ENCODE assay signal across 11 cellular contexts in the genomic region with DNA sequence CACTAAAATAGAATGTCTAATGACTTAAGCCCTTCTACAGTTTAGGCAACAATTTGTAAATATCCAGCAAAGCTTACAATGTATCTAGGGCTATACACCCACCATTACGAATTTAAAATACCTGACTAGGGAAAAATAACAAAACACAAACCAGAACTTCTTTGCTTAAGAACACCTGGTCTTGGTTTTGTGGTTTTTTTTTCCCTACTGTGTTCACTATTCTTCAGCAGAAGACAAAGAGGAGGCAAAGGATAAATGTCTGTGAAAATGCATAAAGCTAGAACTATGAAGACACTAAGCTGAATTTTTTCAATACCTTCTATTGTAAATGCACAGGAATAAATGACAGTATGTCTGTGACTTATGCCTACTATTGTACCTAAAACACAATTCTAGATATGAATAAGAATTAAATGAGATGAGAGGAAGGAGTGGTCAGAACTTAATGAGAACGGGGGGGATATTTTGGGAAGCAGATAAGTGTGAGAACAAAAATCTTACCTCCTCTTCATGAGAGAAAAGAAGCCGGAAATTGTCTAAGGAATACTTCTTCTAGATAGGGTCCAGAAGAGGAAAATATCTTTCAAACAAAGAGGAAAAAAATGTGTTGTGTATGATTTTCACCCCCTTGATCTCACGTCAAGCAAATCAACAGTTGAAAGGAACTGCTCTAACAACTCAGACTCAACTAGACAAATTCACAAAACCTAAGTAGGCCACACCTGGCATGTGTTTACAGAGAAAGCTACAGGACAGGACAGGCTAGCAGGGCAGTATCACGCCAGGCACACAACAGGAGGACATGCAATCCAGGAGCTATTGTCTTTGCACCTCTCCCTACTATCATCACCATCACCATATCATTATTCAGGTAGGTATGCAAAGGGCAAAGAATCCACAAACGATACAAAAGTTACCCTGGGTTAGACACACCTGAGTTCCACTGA.
DNase-seq lines count a peak whose midpoint lies in the region; ATAC-seq, FAIRE-seq and TF ChIP-seq lines count a peak whose summit lies in the region.
"Had no signal": no experiment of that assay in that cellular context is flagged by ENCODE, and none has a peak within 500 bp of the region (broad histone marks: within the 10 kb centered on the region; RNA-seq: fewer than 3 reads in every experiment).

No MANE protein-coding gene starts in this region.

- peaks cover 15% of the 10 kb centered on the region; the same call in 1 of the 2 replicates for H3F3A ChIP-seq in DOHH2 (ENCODE audit: control insufficient read depth, insufficient read depth)

- WGBS in A549 (ENCODE audit: missing lambda C conversion rate) = 82% methylated on average over 6 of the region's 6 CpGs
- 66 to 74% methylated on average over 6 of the region's 6 CpGs for WGBS in thyroid gland, 2 donors

- no peak overlapping the region for H3K4me3 ChIP-seq in A549
- peak overlapping the region; percentile 19 for H3K4me3 ChIP-seq in DOHH2 (ENCODE audit: low read length)
- no peak overlapping the region for H3K4me3 ChIP-seq in RWPE2 (ENCODE audit: severe bottlenecking)
- no peak overlapping the region for H3K4me3 ChIP-seq in thyroid gland (replicated peaks in 1 of 3)

- no peak for TF ChIP-seq EP300 in A549 (IDR thresholded peaks at IDR 0.05)

- ATAC-seq in A549 = peak in 1 of 2 experiments; percentile 32; a peak in 3 of 6 replicates
- no peak for ATAC-seq in RWPE2 (ENCODE audit: low read depth)
- ATAC-seq in foreskin keratinocyte = peak; percentile 41
- ATAC-seq in GM18858 (IDR thresholded peaks at IDR 0.05; ENCODE audit: unreplicated experiment) = no peak
- no peak for ATAC-seq in HG02981 (IDR thresholded peaks at IDR 0.05; ENCODE audit: unreplicated experiment)

- no peak for FAIRE-seq in A549 (lab: Jason Lieb, UNC)

- H3K4me1 ChIP-seq in A549 (peaks cover 59% of the 10 kb centered on the region), DOHH2 (ENCODE audit: control insufficient read depth, low read length) (peaks cover 95% of the 10 kb centered on the region), RWPE2 (ENCODE audit: insufficient read depth, poor library complexity, severe bottlenecking) (peaks cover 32% of the 10 kb centered on the region), foreskin keratinocyte (peaks cover 15% of the 10 kb centered on the region), thyroid gland (peaks cover 41 to 55% of the 10 kb centered on the region in 2 donors)

- H3K27ac ChIP-seq in A549 (no peak overlapping the region), DOHH2 (ENCODE audit: low read depth, low read length) (peak overlapping the region; percentile 39), RWPE2 (ENCODE audit: poor library complexity, severe bottlenecking) (peak overlapping the region; percentile 15), foreskin keratinocyte (peak overlapping the region; percentile 1), thyroid gland (peak overlapping the region in 1 of 3 donors; percentile 20)
- H3K27ac ChIP-seq: brain microvascular endothelial cell had no signal

- TF ChIP-seq POLR2A in A549 (IDR thresholded peaks at IDR 0.05; ENCODE audit: low read length) (no peak), thyroid gland (IDR thresholded peaks at IDR 0.05) (no peak)

- H3K27me3 ChIP-seq in DOHH2 (ENCODE audit: control insufficient read depth, low read length) = no peaks in the 10 kb centered on the region
- no peaks in the 10 kb centered on the region for H3K27me3 ChIP-seq in RWPE2 (ENCODE audit: insufficient read depth, poor library complexity, severe bottlenecking)
- H3K27me3 ChIP-seq in foreskin keratinocyte = no peaks in the 10 kb centered on the region
- H3K27me3 ChIP-seq in thyroid gland = no peaks in the 10 kb centered on the region
- H3K27me3 ChIP-seq: brain microvascular endothelial cell had no signal

- H3K9me3 ChIP-seq in A549 = no peaks in the 10 kb centered on the region
- H3K9me3 ChIP-seq in DOHH2 (ENCODE audit: control insufficient read depth, insufficient read depth, low read length) = no peaks in the 10 kb centered on the region
- no peaks in the 10 kb centered on the region for H3K9me3 ChIP-seq in RWPE2 (ENCODE audit: severe bottlenecking)
- H3K9me3 ChIP-seq in thyroid gland = no peaks in the 10 kb centered on the region

- H3K79me2 ChIP-seq in DOHH2 (ENCODE audit: control insufficient read depth, low read length) = peaks cover 99% of the 10 kb centered on the region

- DNase-seq in A549 (ENCODE audit: low read depth in 1 of 2, low spot score in 1 of 2) (no peak), RWPE2 (ENCODE audit: low spot score) (no peak), foreskin keratinocyte (no peak), NCI-H2196 (lab: John Stamatoyannopoulos, UW; ENCODE audit: unreplicated experiment) (no peak), thyroid gland (no peak)
- DNase-seq: activated CD4-positive, alpha-beta T cell treated with anti-CD3 and anti-CD28 coated beads, Interleukin-2, amount 50 U/mL, for 48 hours; brain microvascular endothelial cell; NCI-H1417 treated with DMSO at 0.1 percent for 48 hours had no signal

- CTCF ChIA-PET in A549 (lab: Yijun Ruan, JAX) = no interaction called here

- H3K36me3 ChIP-seq in DOHH2 (ENCODE audit: control insufficient read depth, low read length) = peaks cover 18% of the 10 kb centered on the region
- peaks cover 4% of the 10 kb centered on the region; the same call in 1 of the 2 replicates for H3K36me3 ChIP-seq in RWPE2 (ENCODE audit: low read depth)
- no peaks in the 10 kb centered on the region for H3K36me3 ChIP-seq in thyroid gland
- H3K36me3 ChIP-seq: brain microvascular endothelial cell had no signal

- peaks cover 27% of the 10 kb centered on the region for H4K20me1 ChIP-seq in DOHH2 (ENCODE audit: control insufficient read depth, insufficient read depth, low read depth, low read length)

- intact Hi-C loops in thyroid gland (cut with DNase I) = no loop called here

- no peak for TF ChIP-seq RAD21 in A549 (conservative IDR thresholded peaks at IDR 0.05 in 1 of 2, IDR thresholded peaks at IDR 0.05 in 1 of 2)

- no peaks in the 10 kb centered on the region for H3K9me2 ChIP-seq in DOHH2 (replicated peaks; ENCODE audit: control insufficient read depth, low read length)

- TF ChIP-seq CTCF in A549 (IDR thresholded peaks at IDR 0.05) = no peak
- no peak for TF ChIP-seq CTCF in DOHH2 (IDR thresholded peaks at IDR 0.05; ENCODE audit: low read depth, low read length, poor library complexity, severe bottlenecking)
- TF ChIP-seq CTCF in RWPE2 (IDR thresholded peaks at IDR 0.05; ENCODE audit: poor library complexity, severe bottlenecking) = no peak
- TF ChIP-seq CTCF in foreskin keratinocyte (conservative IDR thresholded peaks at IDR 0.05) = no peak
- no peak for TF ChIP-seq CTCF in thyroid gland (IDR thresholded peaks at IDR 0.05)

- H3K4me2 ChIP-seq in A549 = peak overlapping the region; percentile 61; the same call in 2 of the 3 replicates
- H3K4me2 ChIP-seq in DOHH2 (ENCODE audit: low read length) = peak overlapping the region; percentile 55

- POLR2A ChIA-PET in A549 (lab: Yijun Ruan, JAX) = no interaction called here

TF ChIP-seq in A549, 52 proteins besides CTCF, POLR2A, EP300 and RAD21:
- TF ChIP-seq HOXB5 (CRISPR knock-in tag; IDR thresholded peaks at IDR 0.05) = no peak
- TF ChIP-seq RARB (CRISPR knock-in tag; IDR thresholded peaks at IDR 0.05) = no peak
- TF ChIP-seq, protein P1, sequence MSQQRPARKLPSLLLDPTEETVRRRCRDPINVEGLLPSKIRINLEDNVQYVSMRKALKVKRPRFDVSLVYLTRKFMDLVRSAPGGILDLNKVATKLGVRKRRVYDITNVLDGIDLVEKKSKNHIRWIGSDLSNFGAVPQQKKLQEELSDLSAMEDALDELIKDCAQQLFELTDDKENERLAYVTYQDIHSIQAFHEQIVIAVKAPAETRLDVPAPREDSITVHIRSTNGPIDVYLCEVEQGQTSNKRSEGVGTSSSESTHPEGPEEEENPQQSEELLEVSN (IDR thresholded peaks at IDR 0.05; ENCODE audit: borderline replicate concordance, low read depth) = no peak
- TF ChIP-seq ZC3H11A (IDR thresholded peaks at IDR 0.05) = no peak

Comparison
In these comparisons a context has a peak if more than half of its experiments do, and no peak if none do; other contexts are left out.
1. H3K27ac ChIP-seq: peak in DOHH2 (single experiment), RWPE2 (single experiment) and foreskin keratinocyte (single experiment); none in A549 (0 of 2).